Comparison of ENCODE assay signal across 7 cellular contexts in the genomic region with DNA sequence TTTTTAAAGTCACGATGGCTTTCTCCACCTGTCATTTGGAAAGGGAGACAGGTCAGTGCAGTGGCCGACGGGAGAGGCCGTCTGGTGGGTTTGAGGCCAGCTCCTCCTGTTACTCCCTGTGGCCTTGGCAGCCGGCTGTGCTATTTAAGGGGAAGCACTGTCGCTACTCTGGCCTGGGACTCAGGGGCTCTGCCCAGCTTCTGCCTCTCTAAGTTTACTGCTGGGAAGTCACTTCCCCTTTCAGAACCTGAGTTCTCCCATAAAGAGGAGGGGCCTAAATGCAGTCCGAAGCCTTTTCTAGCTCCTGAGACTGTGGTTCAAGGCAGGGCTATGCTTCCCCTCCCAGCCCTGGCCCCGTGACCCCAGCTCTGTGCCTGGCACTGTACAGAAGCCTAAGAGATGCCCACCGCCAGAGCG.
DNase-seq lines count a peak whose midpoint lies in the region; ATAC-seq lines count a peak whose summit lies in the region.
"Not testable (repeated sequence)": the region's sequence is repeated elsewhere in the genome, so short reads cannot be mapped to it uniquely, and the experiment has no call there.

No MANE protein-coding gene starts in this region.

- POLR2A ChIA-PET in naive thymus-derived CD4-positive, alpha-beta T cell (lab: Charles Lee): not testable (repeated sequence)

- not testable (repeated sequence) for H3K9me3 ChIP-seq in right cardiac atrium (ENCODE audit: control insufficient read depth, low read length); naive thymus-derived CD4-positive, alpha-beta T cell (ENCODE audit: control insufficient read depth in 2 of 3, low read length in 3 of 3)

- peak overlapping the region; percentile 23 for H3K27ac ChIP-seq in right cardiac atrium (ENCODE audit: low read length)
- H3K27ac ChIP-seq in naive thymus-derived CD4-positive, alpha-beta T cell (ENCODE audit: low read depth, low read length): not testable (repeated sequence)

- ATAC-seq in GM18868 (IDR thresholded peaks at IDR 0.05; ENCODE audit: unreplicated experiment) (peak; percentile 64), HG02885 (IDR thresholded peaks at IDR 0.05; ENCODE audit: poor library complexity, unreplicated experiment) (peak; percentile 55), right cardiac atrium (peak; percentile 63 to 65)
- ATAC-seq in naive thymus-derived CD4-positive, alpha-beta T cell: peak; percentile 74

- WGBS in right cardiac atrium: 64% methylated on average over 9 of the region's 10 CpGs

- H3K9me3 Mint-ChIP-seq in dendritic cell treated with granulocyte-macrophage colony-stimulating factor and Interleukin-4, amounts not matched to agents 40 ng/mL and 50 ng/mL, for 4 days; naive thymus-derived CD4-positive, alpha-beta T cell: not testable (repeated sequence)

- not testable (repeated sequence) for H3K27me3 ChIP-seq in right cardiac atrium (ENCODE audit: control insufficient read depth, insufficient read depth); naive thymus-derived CD4-positive, alpha-beta T cell (ENCODE audit: control insufficient read depth in 2 of 2, insufficient read depth in 2 of 2, low read length in 2 of 2)

- not testable (repeated sequence) for H3K36me3 ChIP-seq in naive thymus-derived CD4-positive, alpha-beta T cell (ENCODE audit: control insufficient read depth in 2 of 3, insufficient read depth in 3 of 3, low read length in 3 of 3)

- peak; percentile 91 for DNase-seq in NOMO-1 treated with DMSO at 0.1 percent for 48 hours (lab: John Stamatoyannopoulos, UW; ENCODE audit: unreplicated experiment)
- peak; percentile 52 for DNase-seq in SKM-1 treated with dmso at 0.1 percent for 144 hours (lab: John Stamatoyannopoulos, UW; ENCODE audit: unreplicated experiment)
- DNase-seq in right cardiac atrium; naive thymus-derived CD4-positive, alpha-beta T cell: not testable (repeated sequence)

- H3K4me1 Mint-ChIP-seq in dendritic cell treated with granulocyte-macrophage colony-stimulating factor and Interleukin-4, amounts not matched to agents 40 ng/mL and 50 ng/mL, for 4 days (ENCODE audit: low read depth): peaks cover 19% of the 10 kb centered on the region
- H3K4me1 Mint-ChIP-seq in naive thymus-derived CD4-positive, alpha-beta T cell: not testable (repeated sequence)

- not testable (repeated sequence) for H3K4me3 ChIP-seq in right cardiac atrium (ENCODE audit: low read length); naive thymus-derived CD4-positive, alpha-beta T cell (ENCODE audit: low read length)

- H3K27ac Mint-ChIP-seq in dendritic cell treated with granulocyte-macrophage colony-stimulating factor and Interleukin-4, amounts not matched to agents 40 ng/mL and 50 ng/mL, for 4 days: peak overlapping the region; percentile 66
- H3K27ac Mint-ChIP-seq in naive thymus-derived CD4-positive, alpha-beta T cell: peak overlapping the region in 1 of 9 donors; percentile 47

- H3K36me3 Mint-ChIP-seq in dendritic cell treated with granulocyte-macrophage colony-stimulating factor and Interleukin-4, amounts not matched to agents 40 ng/mL and 50 ng/mL, for 4 days (ENCODE audit: low read depth); naive thymus-derived CD4-positive, alpha-beta T cell: not testable (repeated sequence)

- H3K4me3 Mint-ChIP-seq in dendritic cell treated with granulocyte-macrophage colony-stimulating factor and Interleukin-4, amounts not matched to agents 40 ng/mL and 50 ng/mL, for 4 days; naive thymus-derived CD4-positive, alpha-beta T cell: not testable (repeated sequence)

- intact Hi-C loops in dendritic cell treated with granulocyte-macrophage colony-stimulating factor and Interleukin-4, amounts not matched to agents 40 ng/mL and 50 ng/mL, for 4 days (cut with micrococcal nuclease); right cardiac atrium (cut with DNase I); naive thymus-derived CD4-positive, alpha-beta T cell (cut with micrococcal nuclease): not testable (repeated sequence)

- not testable (repeated sequence) for H3K4me1 ChIP-seq in right cardiac atrium (ENCODE audit: control insufficient read depth, insufficient read depth, low read length); naive thymus-derived CD4-positive, alpha-beta T cell (ENCODE audit: control insufficient read depth in 2 of 2, insufficient read depth in 2 of 2, low read length in 2 of 2)

- H3K27me3 Mint-ChIP-seq in dendritic cell treated with granulocyte-macrophage colony-stimulating factor and Interleukin-4, amounts not matched to agents 40 ng/mL and 50 ng/mL, for 4 days; naive thymus-derived CD4-positive, alpha-beta T cell: not testable (repeated sequence)

- CTCF ChIA-PET in naive thymus-derived CD4-positive, alpha-beta T cell (lab: Charles Lee): not testable (repeated sequence)
